ENCODE assay signal across 8 cellular contexts in genomic region chr6:158086054-158086705, GRCh38.
DNase-seq lines count a peak whose midpoint lies in the region; ATAC-seq and TF ChIP-seq lines count a peak whose summit lies in the region.

No MANE protein-coding gene starts in this region.

- intact Hi-C loops in lower lobe of right lung (cut with DNase I) = no loop called here

- peak; percentile 88 for DNase-seq in GM03348 (ENCODE audit: low spot score)
- no peak for DNase-seq in SK-N-SH
- DNase-seq in lower lobe of right lung = no peak
- no peak for DNase-seq in RPMI8226
- DNase-seq in HAP-1 (ENCODE audit: low spot score in 2 of 2) = no peak
- DNase-seq in NCI-H345 (lab: John Stamatoyannopoulos, UW) = no peak
- no peak for DNase-seq in LoVo (ENCODE audit: low spot score)

- no peaks in the 10 kb centered on the region; the same call in 1 of the 2 replicates for H3K79me2 ChIP-seq in SK-N-SH (ENCODE audit: insufficient read depth)

- H3K9ac ChIP-seq in SK-N-SH = no peak overlapping the region

- H3F3A ChIP-seq in SK-N-SH (replicated peaks; ENCODE audit: insufficient read depth) = peaks cover 4% of the 10 kb centered on the region

- H3K27ac ChIP-seq in SK-N-SH (ENCODE audit: low read depth in 2 of 2, low read length in 1 of 2) (peak overlapping the region in 1 of 2 experiments; percentile 14; a peak in 1 of 4 replicates), lower lobe of right lung (no peak overlapping the region)

- no peaks in the 10 kb centered on the region for H3K9me3 ChIP-seq in SK-N-SH
- H3K9me3 ChIP-seq in lower lobe of right lung = no peaks in the 10 kb centered on the region
- no peaks in the 10 kb centered on the region for H3K9me3 ChIP-seq in HAP-1

- H3K4me3 ChIP-seq in SK-N-SH (ENCODE audit: low read depth in 2 of 2, low read length in 1 of 2) (no peak overlapping the region), lower lobe of right lung (peak overlapping the region; percentile 23), HAP-1 (no peak overlapping the region)

- no peak for TF ChIP-seq CTCF in SK-N-SH (IDR thresholded peaks at IDR 0.05)
- no peak for TF ChIP-seq CTCF in lower lobe of right lung (IDR thresholded peaks at IDR 0.05)

- 88% methylated on average over 5 of the region's 6 CpGs for WGBS in SK-N-SH (ENCODE audit: low lambda C conversion rate)

- H3K27me3 ChIP-seq in SK-N-SH (ENCODE audit: insufficient read depth) (no peaks in the 10 kb centered on the region), lower lobe of right lung (ENCODE audit: low read depth) (no peaks in the 10 kb centered on the region), HAP-1 (ENCODE audit: low read depth) (no peaks in the 10 kb centered on the region)

- POLR2A ChIA-PET in SK-N-SH (lab: Yijun Ruan, JAX) = no interaction called here

- no peaks in the 10 kb centered on the region for H3K4me1 ChIP-seq in SK-N-SH (ENCODE audit: control insufficient read depth in 1 of 2, insufficient read depth in 2 of 2, low read depth in 1 of 2, low read length in 1 of 2)
- no peaks in the 10 kb centered on the region for H3K4me1 ChIP-seq in lower lobe of right lung
- H3K4me1 ChIP-seq in HAP-1 = no peaks in the 10 kb centered on the region

- CTCF ChIA-PET in SK-N-SH (lab: Yijun Ruan, JAX) = interaction anchor here (1.5 to 3.2 kb wide), 3 partner anchors 13 to 46 kb away, joined by 6 to 19 read pairs (median 16); no protein-coding TSS in a partner anchor

- H3K9me2 ChIP-seq in SK-N-SH = no peaks in the 10 kb centered on the region

- H3K4me2 ChIP-seq in SK-N-SH = no peak overlapping the region

- no peak overlapping the region for H2AFZ ChIP-seq in SK-N-SH (ENCODE audit: low read depth)

- H3K36me3 ChIP-seq in SK-N-SH (replicated peaks in 1 of 2; ENCODE audit: control insufficient read depth in 1 of 2, insufficient read depth in 2 of 2, low read length in 1 of 2) (peaks cover 36 to 83% of the 10 kb centered on the region in 2 experiments), lower lobe of right lung (peaks cover 29% of the 10 kb centered on the region), HAP-1 (replicated peaks) (peaks cover 13% of the 10 kb centered on the region)

- in situ Hi-C loops in HAP-1 (cut with MboI; ENCODE audit: low sequenced_read_pairs) = no loop called here

- no peak for TF ChIP-seq EP300 in SK-N-SH (IDR thresholded peaks at IDR 0.05; ENCODE audit: borderline replicate concordance in 1 of 2, low read depth in 1 of 2, low read length in 1 of 2)

- ATAC-seq in HG02678 (IDR thresholded peaks at IDR 0.05; ENCODE audit: unreplicated experiment) (peak; percentile 76), lower lobe of right lung (peak; percentile 38 to 68)

- no peak for TF ChIP-seq RAD21 in SK-N-SH (IDR thresholded peaks at IDR 0.05; ENCODE audit: low read length)

- no peaks in the 10 kb centered on the region for H4K20me1 ChIP-seq in SK-N-SH (ENCODE audit: insufficient read depth)

TF ChIP-seq in SK-N-SH, 30 proteins besides CTCF, POLR2A, EP300 and RAD21:
- TF ChIP-seq, protein P1, sequence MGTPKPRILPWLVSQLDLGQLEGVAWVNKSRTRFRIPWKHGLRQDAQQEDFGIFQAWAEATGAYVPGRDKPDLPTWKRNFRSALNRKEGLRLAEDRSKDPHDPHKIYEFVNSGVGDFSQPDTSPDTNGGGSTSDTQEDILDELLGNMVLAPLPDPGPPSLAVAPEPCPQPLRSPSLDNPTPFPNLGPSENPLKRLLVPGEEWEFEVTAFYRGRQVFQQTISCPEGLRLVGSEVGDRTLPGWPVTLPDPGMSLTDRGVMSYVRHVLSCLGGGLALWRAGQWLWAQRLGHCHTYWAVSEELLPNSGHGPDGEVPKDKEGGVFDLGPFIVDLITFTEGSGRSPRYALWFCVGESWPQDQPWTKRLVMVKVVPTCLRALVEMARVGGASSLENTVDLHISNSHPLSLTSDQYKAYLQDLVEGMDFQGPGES (IDR thresholded peaks at IDR 0.05; ENCODE audit: low read depth, low read length) = no peak
- peak; percentile 19; the same call in 1 of the 2 replicates for TF ChIP-seq TCF12 (IDR thresholded peaks at IDR 0.05)
TF ChIP-seq in SK-N-SH: peak in this region for 1.
